Comparison of ENCODE assay signal across 17 cellular contexts in the genomic region with DNA sequence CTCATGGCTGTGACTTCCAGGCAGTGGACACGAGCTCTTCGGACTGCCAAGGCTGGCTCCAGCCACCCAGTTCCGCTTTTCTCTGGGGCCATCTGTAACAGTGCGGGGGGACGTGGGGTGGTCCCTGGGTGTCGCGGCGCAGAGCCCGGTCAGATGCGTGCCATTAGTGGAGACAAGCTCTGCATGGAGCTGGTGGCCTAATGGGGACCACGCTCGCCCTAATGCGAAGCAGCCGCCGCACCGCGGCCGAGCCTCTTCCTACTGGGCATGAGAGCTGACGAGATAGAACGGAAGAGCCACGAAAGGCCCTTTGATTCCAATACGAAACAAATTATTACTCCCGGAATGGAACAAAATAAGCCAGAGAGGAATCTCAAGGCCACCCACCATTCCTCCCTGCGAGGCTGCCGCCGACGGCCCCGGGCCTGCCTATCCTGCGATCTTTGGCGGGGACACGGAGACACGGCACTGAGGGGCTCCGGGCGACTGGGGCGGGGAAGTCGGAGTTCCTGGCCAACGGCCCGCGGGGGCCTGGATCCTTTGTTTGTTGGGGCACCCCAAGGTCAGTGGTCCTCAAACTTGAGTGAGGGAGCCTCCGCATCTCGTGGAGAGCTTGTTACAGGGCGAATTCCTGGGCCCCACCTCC. TPM values are rescaled to one million over a fixed set of nuclear protein-coding genes. Genes with fewer than 3 reads are reported as not detected.
A peak's percentile ranks its signal among the peaks of the same experiment; 100 is the strongest.
DNase-seq lines count a peak whose midpoint lies in the region; ATAC-seq and TF ChIP-seq lines count a peak whose summit lies in the region.
"Had no signal": no experiment of that assay in that cellular context is flagged by ENCODE, and none has a peak within 500 bp of the region (broad histone marks: within the 10 kb centered on the region; RNA-seq: fewer than 3 reads in every experiment).

No MANE protein-coding gene starts in this region.

- no peak for TF ChIP-seq CTCF in natural killer cell (IDR thresholded peaks at IDR 0.05)
- no peak for TF ChIP-seq CTCF in chondrocyte (IDR thresholded peaks at IDR 0.05)
- no peak for TF ChIP-seq CTCF in lower leg skin (IDR thresholded peaks at IDR 0.05)

- H3K4me3 ChIP-seq in lower leg skin (ENCODE audit: low read depth, poor library complexity, severe bottlenecking): no peak overlapping the region
- H3K4me3 ChIP-seq: BLaER1, HAP-1 had no signal

- H3K27me3 Mint-ChIP-seq in natural killer cell treated with Interleukin-12 subunit alpha and Interleukin-12 subunit beta and Interleukin-15 and Interleukin-18, amount 100 ng/mL, for 72 hours: peaks cover 11 to 12% of the 10 kb centered on the region in 2 donors
- H3K27me3 Mint-ChIP-seq in natural killer cell (ENCODE audit: low read depth in 2 of 2): peaks cover 19 to 21% of the 10 kb centered on the region in 2 donors
- H3K27me3 Mint-ChIP-seq in chondrocyte (ENCODE audit: low read depth): peaks cover 23% of the 10 kb centered on the region
- peaks cover 56% of the 10 kb centered on the region for H3K27me3 Mint-ChIP-seq in stimulated activated memory B cell treated with anti-CD40 and anti-IgM and Interleukin-4, amounts not matched to agents 10 μg/mL and 1 μg/mL and 100 μg/mL, for 72 hours

- H3K4me3 Mint-ChIP-seq in natural killer cell treated with Interleukin-12 subunit alpha and Interleukin-12 subunit beta and Interleukin-15 and Interleukin-18, amount 100 ng/mL, for 72 hours: no peak overlapping the region
- H3K4me3 Mint-ChIP-seq in natural killer cell (no peak overlapping the region), chondrocyte (ENCODE audit: unreplicated experiment) (no peak overlapping the region)
- no peak overlapping the region for H3K4me3 Mint-ChIP-seq in stimulated activated memory B cell treated with anti-CD40 and anti-IgM and Interleukin-4, amounts not matched to agents 10 μg/mL and 1 μg/mL and 100 μg/mL, for 72 hours
- H3K4me3 Mint-ChIP-seq: B cell; CD4-positive, CD25-positive, alpha-beta regulatory T cell; CD8-positive, alpha-beta T cell; HFFc6 had no signal

- DNase-seq in natural killer cell treated with Interleukin-12 subunit alpha and Interleukin-12 subunit beta and Interleukin-15 and Interleukin-18, amount 100 ng/mL, for 72 hours (ENCODE audit: low spot score): no peak
- DNase-seq in natural killer cell (no peak), chondrocyte (ENCODE audit: low spot score) (peak; percentile 74), lower leg skin (ENCODE audit: low spot score in 2 of 2) (no peak), HT-29 (ENCODE audit: low spot score) (no peak)
- DNase-seq: Caco-2; CD4-positive, CD25-positive, alpha-beta regulatory T cell; CD8-positive, alpha-beta T cell; DMS153; DND-41; GOT3; HFFc6 had no signal

- intact Hi-C loops in natural killer cell (cut with micrococcal nuclease): no loop called here
- intact Hi-C loops in lower leg skin (cut with DNase I; ENCODE audit: low total_unique reads): loop anchor here (5.0 kb wide), 1 partner anchor 517 kb away; no protein-coding TSS in a partner anchor

- WGBS in lower leg skin, 2 donors: 93 to 95% methylated on average over 34 to 42 of the region's 42 CpGs

- TF ChIP-seq POLR2A in lower leg skin (IDR thresholded peaks at IDR 0.05): no peak

- H3K27ac Mint-ChIP-seq in natural killer cell treated with Interleukin-12 subunit alpha and Interleukin-12 subunit beta and Interleukin-15 and Interleukin-18, amount 100 ng/mL, for 72 hours: no peak overlapping the region
- no peak overlapping the region for H3K27ac Mint-ChIP-seq in natural killer cell
- H3K27ac Mint-ChIP-seq in chondrocyte (ENCODE audit: unreplicated experiment): no peak overlapping the region
- H3K27ac Mint-ChIP-seq in stimulated activated memory B cell treated with anti-CD40 and anti-IgM and Interleukin-4, amounts not matched to agents 10 μg/mL and 1 μg/mL and 100 μg/mL, for 72 hours: no peak overlapping the region
- H3K27ac Mint-ChIP-seq: B cell; CD4-positive, CD25-positive, alpha-beta regulatory T cell; CD8-positive, alpha-beta T cell; HFFc6 had no signal

- H3K9me3 Mint-ChIP-seq in natural killer cell treated with Interleukin-12 subunit alpha and Interleukin-12 subunit beta and Interleukin-15 and Interleukin-18, amount 100 ng/mL, for 72 hours: no peaks in the 10 kb centered on the region
- H3K9me3 Mint-ChIP-seq in natural killer cell: no peaks in the 10 kb centered on the region
- H3K9me3 Mint-ChIP-seq in chondrocyte (ENCODE audit: low read depth): no peaks in the 10 kb centered on the region
- H3K9me3 Mint-ChIP-seq in stimulated activated memory B cell treated with anti-CD40 and anti-IgM and Interleukin-4, amounts not matched to agents 10 μg/mL and 1 μg/mL and 100 μg/mL, for 72 hours: no peaks in the 10 kb centered on the region
- H3K9me3 Mint-ChIP-seq: CD4-positive, CD25-positive, alpha-beta regulatory T cell; CD8-positive, alpha-beta T cell; HFFc6 had no signal

- peak; percentile 36 to 41 for ATAC-seq in natural killer cell treated with Interleukin-12 subunit alpha and Interleukin-12 subunit beta and Interleukin-15 and Interleukin-18, amount 100 ng/mL, for 72 hours
- ATAC-seq in natural killer cell (no peak), GM21786 (IDR thresholded peaks at IDR 0.05; ENCODE audit: unreplicated experiment) (no peak)
- peak; percentile 49 for ATAC-seq in stimulated activated memory B cell treated with anti-CD40 and anti-IgM and Interleukin-4, amounts not matched to agents 10 μg/mL and 1 μg/mL and 100 μg/mL, for 72 hours
- ATAC-seq: CD8-positive, alpha-beta T cell had no signal

- H3K4me1 Mint-ChIP-seq in natural killer cell treated with Interleukin-12 subunit alpha and Interleukin-12 subunit beta and Interleukin-15 and Interleukin-18, amount 100 ng/mL, for 72 hours (ENCODE audit: low read depth in 2 of 2): no peaks in the 10 kb centered on the region
- no peaks in the 10 kb centered on the region for H3K4me1 Mint-ChIP-seq in natural killer cell
- no peaks in the 10 kb centered on the region for H3K4me1 Mint-ChIP-seq in chondrocyte (ENCODE audit: low read depth)
- no peaks in the 10 kb centered on the region for H3K4me1 Mint-ChIP-seq in stimulated activated memory B cell treated with anti-CD40 and anti-IgM and Interleukin-4, amounts not matched to agents 10 μg/mL and 1 μg/mL and 100 μg/mL, for 72 hours
- H3K4me1 Mint-ChIP-seq: B cell; CD4-positive, CD25-positive, alpha-beta regulatory T cell had no signal

- no peaks in the 10 kb centered on the region for H3K36me3 Mint-ChIP-seq in natural killer cell treated with Interleukin-12 subunit alpha and Interleukin-12 subunit beta and Interleukin-15 and Interleukin-18, amount 100 ng/mL, for 72 hours
- H3K36me3 Mint-ChIP-seq in natural killer cell (no peaks in the 10 kb centered on the region), chondrocyte (ENCODE audit: low read depth) (peaks cover 1% of the 10 kb centered on the region)
- no peaks in the 10 kb centered on the region for H3K36me3 Mint-ChIP-seq in stimulated activated memory B cell treated with anti-CD40 and anti-IgM and Interleukin-4, amounts not matched to agents 10 μg/mL and 1 μg/mL and 100 μg/mL, for 72 hours
- H3K36me3 Mint-ChIP-seq: CD4-positive, CD25-positive, alpha-beta regulatory T cell; CD8-positive, alpha-beta T cell had no signal

RNA-seq across cellular contexts. Expression of gene FOXL2, which starts 18.1 kb away (rescaled TPM):
- not detected for total RNA-seq in natural killer cell treated with Interleukin-12 subunit alpha and Interleukin-12 subunit beta and Interleukin-15 and Interleukin-18, amount 100 ng/mL, for 72 hours
- total RNA-seq in natural killer cell (not detected), chondrocyte (0.18 to 0.22 TPM in 2 of 3 replicates, not detected in the other), lower leg skin (not detected)
- not detected in 2 replicates for total RNA-seq in HT-29 (2014; rRNA removed; shearing (Covaris generic))
- total RNA-seq: B cell; CD4-positive, CD25-positive, alpha-beta regulatory T cell had no signal

RNA-seq across cellular contexts. Expression of gene FOXL2NB, which starts 18.2 kb away (rescaled TPM):
- not detected for total RNA-seq in natural killer cell treated with Interleukin-12 subunit alpha and Interleukin-12 subunit beta and Interleukin-15 and Interleukin-18, amount 100 ng/mL, for 72 hours
- not detected for total RNA-seq in natural killer cell
- 0.17 to 0.28 TPM in 2 of 3 replicates, not detected in the other for total RNA-seq in chondrocyte
- not detected for total RNA-seq in lower leg skin
- not detected in 2 replicates for total RNA-seq in HT-29 (2014; rRNA removed; shearing (Covaris generic))
- total RNA-seq: B cell; CD4-positive, CD25-positive, alpha-beta regulatory T cell; CD8-positive, alpha-beta T cell had no signal

Comparison
In these comparisons a context has a peak if more than half of its experiments do, and no peak if none do; other contexts are left out.
1. ATAC-seq: peak in natural killer cell treated with Interleukin-12 subunit alpha and Interleukin-12 subunit beta and Interleukin-15 and Interleukin-18, amount 100 ng/mL, for 72 hours (2 of 2) and stimulated activated memory B cell treated with anti-CD40 and anti-IgM and Interleukin-4, amounts not matched to agents 10 μg/mL and 1 μg/mL and 100 μg/mL, for 72 hours (single experiment); none in natural killer cell (0 of 3) and GM21786 (single experiment).